ENCODE assay signal across 8 cellular contexts in genomic region chr12:54304187-54304810, GRCh38. TPM values are rescaled to one million over a fixed set of nuclear protein-coding genes. Genes with fewer than 3 reads are reported as not detected.
DNase-seq lines count a peak whose midpoint lies in the region; ATAC-seq and TF ChIP-seq lines count a peak whose summit lies in the region.

No MANE protein-coding gene starts in this region.

- H3K4me1 ChIP-seq in ascending aorta: peaks cover 0 to 5% of the 10 kb centered on the region in 2 donors

- no peak for TF ChIP-seq CTCF in ascending aorta (IDR thresholded peaks at IDR 0.05)

- in situ Hi-C loops in KBM-7 (cut with MboI; ENCODE audit: low pct_unique_long_range_greater_than_20kb, low sequenced_read_pairs): no loop called here

- peak; percentile 82 for DNase-seq in AG20443 (ENCODE audit: low spot score)
- DNase-seq in KBM-7: peak; percentile 99
- DNase-seq in ascending aorta (ENCODE audit: low spot score in 2 of 2): peak; percentile 27 to 76
- DNase-seq in left lobe of liver (ENCODE audit: low spot score): peak; percentile 87
- DNase-seq in DMS153 (lab: John Stamatoyannopoulos, UW): no peak
- DNase-seq in NCI-H2196 treated with DMSO at 0.1 percent for 48 hours (lab: John Stamatoyannopoulos, UW; ENCODE audit: unreplicated experiment): no peak

- intact Hi-C loops in ascending aorta (cut with DNase I): no loop called here

- no peaks in the 10 kb centered on the region for H3K27me3 ChIP-seq in ascending aorta

- no peak overlapping the region for H3K27ac ChIP-seq in ascending aorta

- no peak overlapping the region for H3K4me3 ChIP-seq in ascending aorta

- ATAC-seq in left lobe of liver: peak; percentile 95
- ATAC-seq in HG02870 (IDR thresholded peaks at IDR 0.05; ENCODE audit: unreplicated experiment): no peak
- no peak for ATAC-seq in SK-N-SH treated with all-trans-retinoic acid at 6 μM for 48 hours

- no peaks in the 10 kb centered on the region for H3K9me3 ChIP-seq in ascending aorta

- no peaks in the 10 kb centered on the region for H3K36me3 ChIP-seq in ascending aorta

TF ChIP-seq in SK-N-SH treated with all-trans-retinoic acid at 6 μM for 48 hours, 23 proteins besides CTCF, POLR2A, EP300 and RAD21:
- no peak for TF ChIP-seq PATZ1 (CRISPR knock-in tag; IDR thresholded peaks at IDR 0.05; ENCODE audit: borderline replicate concordance)
- TF ChIP-seq ZNF8 (CRISPR knock-in tag; IDR thresholded peaks at IDR 0.05): no peak
- TF ChIP-seq ESRRG (CRISPR knock-in tag; IDR thresholded peaks at IDR 0.05): no peak
- TF ChIP-seq CSRNP3 (CRISPR knock-in tag; IDR thresholded peaks at IDR 0.05): no peak
- no peak for TF ChIP-seq TCF4 (CRISPR knock-in tag; IDR thresholded peaks at IDR 0.05; ENCODE audit: borderline replicate concordance)
- no peak for TF ChIP-seq CSDC2 (CRISPR knock-in tag; IDR thresholded peaks at IDR 0.05)
- no peak for TF ChIP-seq RARB (CRISPR knock-in tag; IDR thresholded peaks at IDR 0.05)
- no peak for TF ChIP-seq SNAI2 (CRISPR knock-in tag; IDR thresholded peaks at IDR 0.05)
- TF ChIP-seq ZNF70 (CRISPR knock-in tag; IDR thresholded peaks at IDR 0.05): no peak
- TF ChIP-seq CREB5 (CRISPR knock-in tag; IDR thresholded peaks at IDR 0.05; ENCODE audit: low read depth): no peak
- no peak for TF ChIP-seq ZNF565 (CRISPR knock-in tag; conservative IDR thresholded peaks at IDR 0.05; ENCODE audit: low read depth)
- TF ChIP-seq ZFP30 (CRISPR knock-in tag; IDR thresholded peaks at IDR 0.05): no peak
- TF ChIP-seq ARNTL (CRISPR knock-in tag; IDR thresholded peaks at IDR 0.05; ENCODE audit: borderline replicate concordance, low read depth): no peak
- TF ChIP-seq ZFP3 (CRISPR knock-in tag; IDR thresholded peaks at IDR 0.05): no peak
- no peak for TF ChIP-seq OSR1 (CRISPR knock-in tag; IDR thresholded peaks at IDR 0.05)
- no peak for TF ChIP-seq POU6F1 (CRISPR knock-in tag; IDR thresholded peaks at IDR 0.05; ENCODE audit: borderline replicate concordance, low read depth)

RNA-seq across cellular contexts. Expression of gene NFE2, which starts 3.5 kb away (rescaled TPM):
- total RNA-seq in ascending aorta (not detected), left lobe of liver (0.68 TPM)

RNA-seq across cellular contexts. Expression of gene COPZ1, which starts 20.6 kb away (rescaled TPM):
- total RNA-seq in ascending aorta (60.3 TPM), left lobe of liver (71.7 TPM)

RNA-seq across cellular contexts. Expression of gene HNRNPA1, which starts 23.8 kb away (rescaled TPM):
- total RNA-seq in ascending aorta (292 TPM), left lobe of liver (144 TPM)

RNA-seq across cellular contexts. Expression of gene CBX5, which starts 24.4 kb away (rescaled TPM):
- total RNA-seq in ascending aorta: 19.4 TPM
- 21.9 TPM for total RNA-seq in left lobe of liver

RNA-seq across cellular contexts. Expression of gene GPR84, which starts 60.0 kb away (rescaled TPM):
- not detected for total RNA-seq in ascending aorta
- total RNA-seq in left lobe of liver: not detected

Comparison
In these comparisons a context has a peak if more than half of its experiments do, and no peak if none do; other contexts are left out.
1. DNase-seq: peak in AG20443 (single experiment), KBM-7 (single experiment), ascending aorta (2 of 2) and left lobe of liver (single experiment); none in DMS153 (single experiment) and NCI-H2196 treated with DMSO at 0.1 percent for 48 hours (single experiment).